Comparison of ENCODE assay signal across 8 cellular contexts in genomic region chr5:56908942-56909293, GRCh38. TPM values are rescaled to one million over a fixed set of nuclear protein-coding genes. Genes with fewer than 3 reads are reported as not detected.
A peak's percentile ranks its signal among the peaks of the same experiment; 100 is the strongest.
DNase-seq lines count a peak whose midpoint lies in the region; ATAC-seq and TF ChIP-seq lines count a peak whose summit lies in the region.

No MANE protein-coding gene starts in this region.

- H4K20me1 ChIP-seq in fibroblast of lung (ENCODE audit: control insufficient read depth, extremely low read depth, insufficient read depth, low read length) (no peaks in the 10 kb centered on the region), osteoblast (ENCODE audit: insufficient read depth, low read length) (no peaks in the 10 kb centered on the region)

- H3K79me2 ChIP-seq in fibroblast of lung (ENCODE audit: control insufficient read depth, insufficient read depth, low read length) (no peaks in the 10 kb centered on the region), osteoblast (ENCODE audit: insufficient read depth, low read length) (no peaks in the 10 kb centered on the region)

- H2AFZ ChIP-seq in fibroblast of lung (ENCODE audit: low read length) (peak overlapping the region; percentile 99), osteoblast (ENCODE audit: low read length) (peak overlapping the region; percentile 98)

- H3K4me2 ChIP-seq in fibroblast of lung (ENCODE audit: extremely low read depth, insufficient read depth, low read length) (peak overlapping the region; percentile 77), osteoblast (ENCODE audit: insufficient read depth, low read length) (peak overlapping the region; percentile 96)

- peak overlapping the region; percentile 69 for H3K27ac Mint-ChIP-seq in activated naive CD4-positive, alpha-beta T cell treated with anti-CD3 and anti-CD28 coated beads, Interleukin-2, amount 10 ng/mL, durations not matched to agents 7 days and 5 days

- H3K27me3 Mint-ChIP-seq in activated naive CD4-positive, alpha-beta T cell treated with anti-CD3 and anti-CD28 coated beads, Interleukin-2, amount 10 ng/mL, durations not matched to agents 7 days and 5 days = peaks cover 34% of the 10 kb centered on the region

- CTCF ChIA-PET in activated naive CD4-positive, alpha-beta T cell treated with anti-CD3 and anti-CD28 coated beads, Interleukin-2, amount 10 ng/mL, durations not matched to agents 7 days and 5 days (lab: Charles Lee) = interaction anchor here (1.3 to 5.2 kb wide), 2 partner anchors 229 to 389 kb away, joined by 3 to 24 read pairs; no protein-coding TSS in a partner anchor

- H3K4me3 ChIP-seq in fibroblast of lung (replicated peaks in 1 of 4; ENCODE audit: control extremely low read depth in 1 of 4, insufficient read depth in 1 of 4, low read depth in 3 of 4, low read length in 4 of 4) (peak overlapping the region; percentile 65 to 81 (median 73)), osteoblast (ENCODE audit: insufficient read depth, low read length) (peak overlapping the region; percentile 87)

- no peaks in the 10 kb centered on the region for H3K27me3 ChIP-seq in fibroblast of lung (ENCODE audit: control insufficient read depth, insufficient read depth, low read length)
- H3K27me3 ChIP-seq in osteoblast (ENCODE audit: insufficient read depth, low read length) = no peaks in the 10 kb centered on the region

- H3K4me1 Mint-ChIP-seq in activated naive CD4-positive, alpha-beta T cell treated with anti-CD3 and anti-CD28 coated beads, Interleukin-2, amount 10 ng/mL, durations not matched to agents 7 days and 5 days = peaks cover 24% of the 10 kb centered on the region

- no peaks in the 10 kb centered on the region for H3K9me3 ChIP-seq in fibroblast of lung (ENCODE audit: control insufficient read depth, insufficient read depth, low read depth, low read length)
- no peaks in the 10 kb centered on the region for H3K9me3 ChIP-seq in osteoblast (ENCODE audit: low read depth, low read length)

- H3K27ac ChIP-seq in fibroblast of lung (ENCODE audit: insufficient read depth, low read length) = peak overlapping the region; percentile 90
- peak overlapping the region; percentile 85 for H3K27ac ChIP-seq in osteoblast (ENCODE audit: low read depth, low read length)

- no peaks in the 10 kb centered on the region for H3K9me3 Mint-ChIP-seq in activated naive CD4-positive, alpha-beta T cell treated with anti-CD3 and anti-CD28 coated beads, Interleukin-2, amount 10 ng/mL, durations not matched to agents 7 days and 5 days

- no peaks in the 10 kb centered on the region for H3K36me3 Mint-ChIP-seq in activated naive CD4-positive, alpha-beta T cell treated with anti-CD3 and anti-CD28 coated beads, Interleukin-2, amount 10 ng/mL, durations not matched to agents 7 days and 5 days

- peak; percentile 44 for ATAC-seq in HG02938 (IDR thresholded peaks at IDR 0.05; ENCODE audit: unreplicated experiment)
- ATAC-seq in SK-N-SH treated with all-trans-retinoic acid at 6 μM for 48 hours = peak; percentile 77

- H3K36me3 ChIP-seq in fibroblast of lung (ENCODE audit: control insufficient read depth, insufficient read depth, low read length) = no peaks in the 10 kb centered on the region
- no peaks in the 10 kb centered on the region for H3K36me3 ChIP-seq in osteoblast (ENCODE audit: insufficient read depth, low read length)

- TF ChIP-seq CTCF in fibroblast of lung (conservative IDR thresholded peaks at IDR 0.05 in 1 of 2, IDR thresholded peaks at IDR 0.05 in 1 of 2; ENCODE audit: low read depth in 1 of 2, low read length in 2 of 2) = no peak
- no peak for TF ChIP-seq CTCF in osteoblast (IDR thresholded peaks at IDR 0.05; ENCODE audit: extremely low read depth, low read depth, low read length)

- H3K4me1 ChIP-seq in fibroblast of lung (ENCODE audit: control insufficient read depth, extremely low read depth, insufficient read depth, low read length) = no peaks in the 10 kb centered on the region
- peaks cover 10% of the 10 kb centered on the region for H3K4me1 ChIP-seq in osteoblast (ENCODE audit: insufficient read depth, low read length)

- peak overlapping the region; percentile 84 for H3K9ac ChIP-seq in fibroblast of lung (ENCODE audit: insufficient read depth, low read length)

- H3K4me3 Mint-ChIP-seq in activated naive CD4-positive, alpha-beta T cell treated with anti-CD3 and anti-CD28 coated beads, Interleukin-2, amount 10 ng/mL, durations not matched to agents 7 days and 5 days = peak overlapping the region; percentile 75

- no peak for DNase-seq in activated naive CD4-positive, alpha-beta T cell treated with anti-CD3 and anti-CD28 coated beads, Interleukin-2, amount 10 ng/mL, durations not matched to agents 7 days and 5 days
- no peak for DNase-seq in activated naive CD4-positive, alpha-beta T cell treated with Interleukin-2 at 50 U/mL for 16 hours
- DNase-seq in fibroblast of lung (ENCODE audit: low read depth in 2 of 2) (peak in 1 of 2 donors; percentile 9), osteoblast (ENCODE audit: insufficient read length, low spot score, missing footprints) (no peak), GDM1 (lab: John Stamatoyannopoulos, UW) (no peak)
- no peak for DNase-seq in activated CD4-positive, alpha-beta T cell treated with anti-CD3 and anti-CD28 coated beads, Interleukin-2, amount 50 U/mL, for 1 hour

TF ChIP-seq in SK-N-SH treated with all-trans-retinoic acid at 6 μM for 48 hours, 23 proteins besides CTCF, POLR2A, EP300 and RAD21:
- no peak for TF ChIP-seq OSR1 (CRISPR knock-in tag; IDR thresholded peaks at IDR 0.05)
- no peak for TF ChIP-seq PPARA (CRISPR knock-in tag; IDR thresholded peaks at IDR 0.05; ENCODE audit: borderline replicate concordance)
- TF ChIP-seq TSHZ2 (CRISPR knock-in tag; IDR thresholded peaks at IDR 0.05) = 0 out of 2 replicates have a peak, but pooled peaks have one; percentile 23
- 0 out of 2 replicates have a peak, but pooled peaks have one; percentile 13 for TF ChIP-seq PATZ1 (CRISPR knock-in tag; IDR thresholded peaks at IDR 0.05; ENCODE audit: borderline replicate concordance)

RNA-seq across cellular contexts. Expression of gene SETD9, which starts 0.5 kb away (rescaled TPM):
- total RNA-seq in fibroblast of lung = 14.9 and 15.5 TPM in 2 replicates
- polyA plus RNA-seq in fibroblast of lung = 2.2 and 8.8 TPM in 2 replicates
- 0.97 and 6.7 TPM in 2 replicates for polyA plus RNA-seq in fibroblast of lung (2012)
- polyA minus RNA-seq in fibroblast of lung (ENCODE audit: low replicate concordance) = not detected in 2 replicates
- 11.2 and 13.6 TPM in 2 replicates for total RNA-seq in osteoblast

RNA-seq across cellular contexts. Expression of gene MIER3, which starts 43.0 kb away (rescaled TPM):
- 13.2 and 17.7 TPM in 2 replicates for total RNA-seq in fibroblast of lung
- polyA plus RNA-seq in fibroblast of lung = 12.7 and 16.9 TPM in 2 replicates
- polyA plus RNA-seq in fibroblast of lung (2012) = 4.9 and 9.7 TPM in 2 replicates
- 2.1 and 4.1 TPM in 2 replicates for polyA minus RNA-seq in fibroblast of lung (ENCODE audit: low replicate concordance)
- total RNA-seq in osteoblast = 19.2 and 29.7 TPM in 2 replicates
